Comparison of ENCODE assay signal across 8 cellular contexts in genomic region chr6:158869010-158869603, GRCh38. TPM values are rescaled to one million over a fixed set of nuclear protein-coding genes. Genes with fewer than 3 reads are reported as not detected.
DNase-seq lines count a peak whose midpoint lies in the region; ATAC-seq lines count a peak whose summit lies in the region.

No MANE protein-coding gene starts in this region.

- peak; percentile 26 for ATAC-seq in GM21723 (IDR thresholded peaks at IDR 0.05; ENCODE audit: unreplicated experiment)
- ATAC-seq in stimulated activated memory B cell treated with anti-CD40 and anti-IgM and Interleukin-4, amounts not matched to agents 10 μg/mL and 1 μg/mL and 100 μg/mL, for 72 hours: peak; percentile 66
- ATAC-seq in HG02973 (IDR thresholded peaks at IDR 0.05; ENCODE audit: unreplicated experiment): no peak

- H3K9me3 ChIP-seq in iPS-18a (ENCODE audit: control insufficient read depth, low read depth, low read length): no peaks in the 10 kb centered on the region

- no peaks in the 10 kb centered on the region for H3K36me3 ChIP-seq in iPS-18a (ENCODE audit: control insufficient read depth, low read depth, low read length)

- H3K27ac Mint-ChIP-seq in activated naive CD8-positive, alpha-beta T cell treated with anti-CD3 and anti-CD28 coated beads for 36 hours: peak overlapping the region; percentile 99
- peak overlapping the region; percentile 99 for H3K27ac Mint-ChIP-seq in stimulated activated memory B cell treated with anti-CD40 and anti-IgM and Interleukin-4, amounts not matched to agents 10 μg/mL and 1 μg/mL and 100 μg/mL, for 72 hours

- H3K4me3 Mint-ChIP-seq in activated naive CD8-positive, alpha-beta T cell treated with anti-CD3 and anti-CD28 coated beads for 36 hours: peak overlapping the region; percentile 83
- peak overlapping the region; percentile 82 for H3K4me3 Mint-ChIP-seq in stimulated activated memory B cell treated with anti-CD40 and anti-IgM and Interleukin-4, amounts not matched to agents 10 μg/mL and 1 μg/mL and 100 μg/mL, for 72 hours

- in situ Hi-C loops in KBM-7 (cut with MboI; ENCODE audit: low pct_unique_long_range_greater_than_20kb, low sequenced_read_pairs): no loop called here

- H3K4me1 ChIP-seq in iPS-18a (ENCODE audit: control insufficient read depth, low read depth, low read length): peaks cover 6% of the 10 kb centered on the region

- H3K36me3 Mint-ChIP-seq in activated naive CD8-positive, alpha-beta T cell treated with anti-CD3 and anti-CD28 coated beads for 36 hours: peaks cover 8% of the 10 kb centered on the region
- H3K36me3 Mint-ChIP-seq in stimulated activated memory B cell treated with anti-CD40 and anti-IgM and Interleukin-4, amounts not matched to agents 10 μg/mL and 1 μg/mL and 100 μg/mL, for 72 hours: no peaks in the 10 kb centered on the region

- peak overlapping the region; percentile 83 for H3K9ac ChIP-seq in iPS-18a (ENCODE audit: low read length)

- H3K27me3 ChIP-seq in iPS-18a (ENCODE audit: control insufficient read depth, insufficient read depth, low read length): no peaks in the 10 kb centered on the region

- H3K9me3 Mint-ChIP-seq in activated naive CD8-positive, alpha-beta T cell treated with anti-CD3 and anti-CD28 coated beads for 36 hours: peaks cover 6% of the 10 kb centered on the region
- peaks cover 3% of the 10 kb centered on the region for H3K9me3 Mint-ChIP-seq in stimulated activated memory B cell treated with anti-CD40 and anti-IgM and Interleukin-4, amounts not matched to agents 10 μg/mL and 1 μg/mL and 100 μg/mL, for 72 hours

- peaks cover 37% of the 10 kb centered on the region for H3K4me1 Mint-ChIP-seq in activated naive CD8-positive, alpha-beta T cell treated with anti-CD3 and anti-CD28 coated beads for 36 hours
- peaks cover 69% of the 10 kb centered on the region for H3K4me1 Mint-ChIP-seq in stimulated activated memory B cell treated with anti-CD40 and anti-IgM and Interleukin-4, amounts not matched to agents 10 μg/mL and 1 μg/mL and 100 μg/mL, for 72 hours

- H3K27ac ChIP-seq in iPS-18a (ENCODE audit: low read length): peak overlapping the region; percentile 92

- H3K4me3 ChIP-seq in iPS-18a (ENCODE audit: low read length): peak overlapping the region; percentile 60

- DNase-seq in DMS79 (lab: John Stamatoyannopoulos, UW) (peak; percentile 95), NCI-H1417 (lab: John Stamatoyannopoulos, UW) (peak; percentile 88 to 96 (median 95)), KBM-7 (no peak)
- no peak for DNase-seq in activated naive CD8-positive, alpha-beta T cell treated with anti-CD3 and anti-CD28 coated beads for 36 hours

- no peaks in the 10 kb centered on the region for H3K27me3 Mint-ChIP-seq in activated naive CD8-positive, alpha-beta T cell treated with anti-CD3 and anti-CD28 coated beads for 36 hours
- H3K27me3 Mint-ChIP-seq in stimulated activated memory B cell treated with anti-CD40 and anti-IgM and Interleukin-4, amounts not matched to agents 10 μg/mL and 1 μg/mL and 100 μg/mL, for 72 hours: no peaks in the 10 kb centered on the region

RNA-seq across cellular contexts. Expression of gene EZR, which starts 49.9 kb away (rescaled TPM):
- total RNA-seq in activated naive CD8-positive, alpha-beta T cell treated with anti-CD3 and anti-CD28 coated beads for 36 hours: 100 to 1,000 TPM; 218 to 227 TPM

Comparison
In these comparisons a context has a peak if more than half of its experiments do, and no peak if none do; other contexts are left out.
1. DNase-seq: peak in DMS79 (single experiment) and NCI-H1417 (3 of 3); none in activated naive CD8-positive, alpha-beta T cell treated with anti-CD3 and anti-CD28 coated beads for 36 hours (single experiment) and KBM-7 (single experiment).